ENCODE assay signal across 7 cellular contexts in the genomic region with DNA sequence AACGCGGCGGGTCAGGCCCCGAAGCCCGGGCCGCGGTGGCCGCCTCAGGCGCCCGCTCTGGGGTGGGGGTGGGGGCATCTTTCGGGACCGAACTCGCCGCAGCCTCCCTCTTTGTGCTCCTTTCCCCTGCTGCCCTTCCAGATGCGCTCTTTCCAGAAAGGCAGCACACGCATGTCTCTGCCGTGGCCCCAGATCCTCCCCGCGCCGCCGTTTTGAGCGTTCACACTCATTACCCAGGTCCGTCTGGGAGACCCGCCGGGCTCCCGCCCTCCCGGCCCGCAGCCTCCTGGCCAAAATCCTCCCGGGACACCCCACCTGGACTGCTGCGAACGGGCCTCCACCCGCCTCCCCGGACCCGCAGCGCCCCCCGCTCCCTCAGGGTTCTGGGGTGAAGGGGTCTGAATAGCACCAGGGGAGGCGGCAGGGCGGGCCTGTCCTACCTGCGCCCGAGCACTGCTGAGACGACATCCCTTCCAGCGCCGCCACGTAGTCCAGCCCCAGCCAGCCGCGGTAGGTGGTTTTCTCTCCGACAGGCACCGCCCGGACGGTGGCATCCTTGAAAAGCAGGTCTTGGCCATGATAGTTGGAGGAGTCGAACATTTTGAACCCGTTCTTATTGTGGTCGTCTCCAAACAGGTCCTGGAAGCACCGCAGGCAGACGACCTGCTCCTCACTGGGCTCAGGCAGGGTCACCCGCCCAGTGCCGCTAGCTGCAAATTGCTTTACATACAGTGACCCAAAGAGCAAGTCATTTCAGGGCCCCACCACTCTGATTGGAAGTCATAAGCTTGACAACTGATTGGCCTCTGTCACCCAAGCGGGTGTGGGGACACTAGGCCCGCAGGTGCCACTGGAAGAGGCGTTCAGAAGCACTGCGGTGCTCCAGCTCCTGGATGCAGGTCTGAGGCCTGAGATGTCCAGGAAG. TPM values are rescaled to one million over a fixed set of nuclear protein-coding genes. Genes with fewer than 3 reads are reported as not detected.
DNase-seq lines count a peak whose midpoint lies in the region; ATAC-seq and TF ChIP-seq lines count a peak whose summit lies in the region.

No MANE protein-coding gene starts in this region.

- no peaks in the 10 kb centered on the region for H3K27me3 ChIP-seq in colonic mucosa
- H3K27me3 ChIP-seq in mucosa of rectum (ENCODE audit: control insufficient read depth in 2 of 2, insufficient read depth in 2 of 2, low read length in 2 of 2) = no peaks in the 10 kb centered on the region
- no peaks in the 10 kb centered on the region for H3K27me3 ChIP-seq in uterus

- H3K27ac ChIP-seq in colonic mucosa = peak overlapping the region; percentile 65
- peak overlapping the region; percentile 43 to 45 for H3K27ac ChIP-seq in mucosa of rectum (ENCODE audit: low read depth in 2 of 2, low read length in 2 of 2)
- H3K27ac ChIP-seq in uterus = peak overlapping the region; percentile 85 to 94

- ATAC-seq in GM18867 (IDR thresholded peaks at IDR 0.05; ENCODE audit: unreplicated experiment) (peak; percentile 17), HG03064 (IDR thresholded peaks at IDR 0.05; ENCODE audit: low read depth, unreplicated experiment) (peak; percentile 6)

- TF ChIP-seq POLR2A in Raji (IDR thresholded peaks at IDR 0.05; ENCODE audit: insufficient read depth, low read depth, low read length) = 0 out of 2 replicates have a peak, but pooled peaks have one; percentile 1
- no peak for TF ChIP-seq POLR2A in uterus (IDR thresholded peaks at IDR 0.05)

- peak overlapping the region; percentile 60 for H3K4me3 ChIP-seq in colonic mucosa
- peak overlapping the region; percentile 54 to 68 for H3K4me3 ChIP-seq in mucosa of rectum (ENCODE audit: low read length in 2 of 2)
- peak overlapping the region; percentile 33 to 52 for H3K4me3 ChIP-seq in uterus

- H3K4me1 ChIP-seq in colonic mucosa (no peaks in the 10 kb centered on the region), mucosa of rectum (ENCODE audit: control insufficient read depth in 2 of 2, insufficient read depth in 2 of 2, low read length in 2 of 2) (peaks cover 0 to 9% of the 10 kb centered on the region in 2 donors), uterus (no peaks in the 10 kb centered on the region)

- no peaks in the 10 kb centered on the region for H3K9me3 ChIP-seq in colonic mucosa
- H3K9me3 ChIP-seq in mucosa of rectum (ENCODE audit: control insufficient read depth in 2 of 2, low read length in 2 of 2) = no peaks in the 10 kb centered on the region
- H3K9me3 ChIP-seq in uterus = no peaks in the 10 kb centered on the region

- intact Hi-C loops in colonic mucosa (cut with DNase I) = loop anchor here (2.0 to 10.0 kb wide), 2 partner anchors 183 to 511 kb away; no protein-coding TSS in a partner anchor
- intact Hi-C loops in uterus (cut with DNase I; ENCODE audit: low total_unique reads) = loop anchor here (10.0 kb wide), 1 partner anchor 181 kb away; no protein-coding TSS in a partner anchor

- TF ChIP-seq CTCF in colonic mucosa (IDR thresholded peaks at IDR 0.05) (no peak), uterus (IDR thresholded peaks at IDR 0.05) (no peak)

- H3K9ac ChIP-seq in colonic mucosa (ENCODE audit: low read depth in 2 of 2, low read length in 2 of 2) (peak overlapping the region; percentile 57 to 73), mucosa of rectum (ENCODE audit: low read depth in 1 of 2, low read length in 2 of 2) (peak overlapping the region; percentile 32 to 65)

- peak; percentile 48 for DNase-seq in colonic mucosa
- peak in 1 of 2 donors; percentile 26 for DNase-seq in uterus
- DNase-seq in cortex of kidney (lab: John Stamatoyannopoulos, UW) = no peak

- H3K36me3 ChIP-seq in colonic mucosa = no peaks in the 10 kb centered on the region
- H3K36me3 ChIP-seq in mucosa of rectum (ENCODE audit: control insufficient read depth in 2 of 2, insufficient read depth in 2 of 2, low read length in 2 of 2) = no peaks in the 10 kb centered on the region
- no peaks in the 10 kb centered on the region for H3K36me3 ChIP-seq in uterus

RNA-seq across cellular contexts. Expression of gene MELTF, which starts 25.9 kb away (rescaled TPM):
- total RNA-seq in colonic mucosa = 10 to 100 TPM; 15.7 to 31.2 TPM
- 10 to 100 TPM in 2 of 4 donors, 1 to 10 TPM in 1, under 1 TPM in 1; 0.77 to 18.0 (median 6.3) TPM for total RNA-seq in uterus

RNA-seq across cellular contexts. Expression of gene PIGZ, which starts 35.1 kb away (rescaled TPM):
- total RNA-seq in colonic mucosa = 100 to 1,000 TPM in 1 of 2 donors, 10 to 100 TPM in 1; 63.7 to 126 TPM
- total RNA-seq in uterus = 10 to 100 TPM in 1 of 4 donors, 1 to 10 TPM in 2, under 1 TPM in 1; 0.29 to 21.5 (median 2.3) TPM
